18 cellular contexts compared by ENCODE assay signal in the genomic region with DNA sequence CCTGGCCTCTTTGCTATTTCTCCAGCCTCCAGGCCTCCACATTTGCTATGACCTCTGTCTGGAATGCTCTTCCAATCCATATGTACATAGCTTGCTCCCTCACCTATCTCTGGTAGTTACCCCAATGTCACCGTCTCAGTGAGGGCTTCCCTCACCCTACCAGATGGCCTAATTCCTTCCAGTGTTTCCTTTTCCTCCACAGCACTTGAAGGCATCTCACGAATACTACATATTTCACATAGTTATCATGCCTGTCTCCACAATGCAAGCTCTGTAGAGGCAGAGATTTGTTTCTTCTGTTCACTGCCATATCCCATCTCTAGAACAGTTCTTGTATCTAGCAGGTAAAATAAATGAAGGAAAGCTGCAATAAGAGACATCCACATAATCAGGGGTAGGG. TPM values are rescaled to one million over a fixed set of nuclear protein-coding genes. Genes with fewer than 3 reads are reported as not detected.
DNase-seq lines count a peak whose midpoint lies in the region; ATAC-seq and TF ChIP-seq lines count a peak whose summit lies in the region.
"Had no signal": no experiment of that assay in that cellular context is flagged by ENCODE, and none has a peak within 500 bp of the region (broad histone marks: within the 10 kb centered on the region; RNA-seq: fewer than 3 reads in every experiment).

No MANE protein-coding gene starts in this region.

- peak overlapping the region; percentile 46 for H3K27ac Mint-ChIP-seq in type B pancreatic cell

- no peaks in the 10 kb centered on the region for H3K4me1 Mint-ChIP-seq in type B pancreatic cell (ENCODE audit: unreplicated experiment)

- no peaks in the 10 kb centered on the region for H4K20me1 ChIP-seq in mammary epithelial cell (ENCODE audit: insufficient read depth, low read length)

- peak; percentile 32 to 72 for DNase-seq in T47D (ENCODE audit: low read depth in 1 of 2, low spot score in 1 of 2)
- DNase-seq in mammary epithelial cell = no peak
- peak; percentile 69 for DNase-seq in astrocyte of the hippocampus (ENCODE audit: low read depth, low spot score)
- no peak for DNase-seq in type B pancreatic cell (ENCODE audit: extremely low spot score, unreplicated experiment)
- no peak for DNase-seq in H7
- DNase-seq in middle frontal gyrus (ENCODE audit: extremely low spot score, low spot score) = no peak
- DNase-seq: activated CD4-positive, CD25-positive, alpha-beta regulatory T cell treated with anti-CD3 and anti-CD28 coated beads, Interleukin-2, amount 50 U/mL, for 72 hours; activated naive CD4-positive, alpha-beta T cell treated with Interleukin-2 at 50 U/mL for 16 hours; caudate nucleus; glutamatergic neuron; NCI-H1417 treated with DMSO at 0.1 percent for 48 hours; stimulated activated naive CD4-positive, alpha-beta T cell treated with Interleukin-2 at 50 U/mL for 16 hours; T-helper 2 cell had no signal

- WGBS in mammary epithelial cell (ENCODE audit: low coverage, missing lambda C conversion rate) = 11% methylated on average over 2 of the region's 2 CpGs

- H3K4me2 ChIP-seq in mammary epithelial cell (ENCODE audit: insufficient read depth, low read depth, low read length) = no peak overlapping the region
- H3K4me2 ChIP-seq: A549 had no signal

- in situ Hi-C loops in T47D (cut with HindIII; ENCODE audit: low pct_unique_long_range_greater_than_20kb, low sequenced_read_pairs) = no loop called here
- in situ Hi-C loops in mammary epithelial cell (cut with MboI; ENCODE audit: low sequenced_read_pairs in 2 of 2) = no loop called here

- H3K27me3 ChIP-seq in mammary epithelial cell (ENCODE audit: insufficient read depth, low read length) (no peaks in the 10 kb centered on the region), H7 (ENCODE audit: control insufficient read depth, insufficient read depth, low read length) (no peaks in the 10 kb centered on the region; the same call in 1 of the 2 replicates)

- no TSS peak for BruUV-seq in mammary epithelial cell (replicated peaks; lab: Mats Ljungman, UMichigan)

- H2AFZ ChIP-seq in mammary epithelial cell (ENCODE audit: low read depth, low read length) = no peak overlapping the region

- TF ChIP-seq CTCF in mammary epithelial cell (conservative IDR thresholded peaks at IDR 0.05 in 1 of 2, IDR thresholded peaks at IDR 0.05 in 1 of 2; ENCODE audit: extremely low read depth in 1 of 2, insufficient read depth in 1 of 2, low read depth in 1 of 2, low read length in 2 of 2) (no peak), type B pancreatic cell (conservative IDR thresholded peaks at IDR 0.05) (no peak)

- H3K4me3 ChIP-seq in mammary epithelial cell (replicated peaks in 1 of 3; ENCODE audit: insufficient read depth in 1 of 3, low read depth in 2 of 3, low read length in 3 of 3) (no peak overlapping the region), iPS-18c (ENCODE audit: insufficient read depth, low read depth, low read length) (peak overlapping the region; percentile 15; the same call in 1 of the 2 replicates), H7 (ENCODE audit: insufficient read depth, low read depth, low read length) (no peak overlapping the region)
- H3K4me3 ChIP-seq: A549, prostate gland had no signal

- dilution Hi-C loops in mammary epithelial cell (cut with HindIII; ENCODE audit: low sequenced_read_pairs) = no loop called here

- H3K9me3 Mint-ChIP-seq in type B pancreatic cell = no peaks in the 10 kb centered on the region

- no peak overlapping the region for H3K27ac ChIP-seq in mammary epithelial cell (ENCODE audit: insufficient read depth, low read depth, low read length)
- H3K27ac ChIP-seq: A549, HL-60, prostate gland had no signal

- intact Hi-C loops in mammary epithelial cell (cut with micrococcal nuclease) = no loop called here

- H3K36me3 Mint-ChIP-seq in type B pancreatic cell = no peaks in the 10 kb centered on the region

- peak overlapping the region; percentile 6 for H3K4me3 Mint-ChIP-seq in type B pancreatic cell

- H3K27me3 Mint-ChIP-seq in type B pancreatic cell = peaks cover 13% of the 10 kb centered on the region

- H3K4me1 ChIP-seq in mammary epithelial cell (ENCODE audit: insufficient read depth, low read length) = peaks cover 27% of the 10 kb centered on the region
- H3K4me1 ChIP-seq: A549, prostate gland had no signal

- no peak for ATAC-seq in GM19397 (IDR thresholded peaks at IDR 0.05; ENCODE audit: unreplicated experiment)
- ATAC-seq: A549 had no signal

- CTCF ChIA-PET in mammary epithelial cell (lab: Charles Lee; ENCODE audit: low non-redundant PET) = no interaction called here

- H3K9ac ChIP-seq in mammary epithelial cell (ENCODE audit: insufficient read depth, low read length) = no peak overlapping the region

- H3K9me3 ChIP-seq in mammary epithelial cell (replicated peaks; ENCODE audit: insufficient read depth, low read length) (no peaks in the 10 kb centered on the region), iPS-18c (ENCODE audit: control insufficient read depth, insufficient read depth, low read length) (no peaks in the 10 kb centered on the region)
- H3K9me3 ChIP-seq: A549, prostate gland had no signal

- H3K36me3 ChIP-seq in mammary epithelial cell (ENCODE audit: insufficient read depth, low read length) (no peaks in the 10 kb centered on the region), H7 (replicated peaks; ENCODE audit: control insufficient read depth, insufficient read depth, low read length) (no peaks in the 10 kb centered on the region)
- H3K36me3 ChIP-seq: prostate gland had no signal

- H3K79me2 ChIP-seq in mammary epithelial cell (ENCODE audit: insufficient read depth, low read length) = no peaks in the 10 kb centered on the region

RNA-seq across cellular contexts. Expression of a gene that starts 21.3 kb away (rescaled TPM):
- total RNA-seq in mammary epithelial cell (100 to 1,000 TPM; 357 to 921 TPM), type B pancreatic cell (ENCODE audit: low replicate concordance) (832 and 967 TPM in 2 replicates)
- polyA plus RNA-seq in mammary epithelial cell = 425 TPM
- 179 TPM for polyA minus RNA-seq in mammary epithelial cell
- total RNA-seq in H7 (2014; rRNA removed; shearing (Covaris generic)) = 602 and 610 TPM in 2 replicates

RNA-seq across cellular contexts. Expression of a gene that starts 56.8 kb away (rescaled TPM):
- total RNA-seq in mammary epithelial cell (10 to 100 TPM; 27.3 to 42.0 TPM), type B pancreatic cell (ENCODE audit: low replicate concordance) (40.1 and 43.6 TPM in 2 replicates)
- polyA plus RNA-seq in mammary epithelial cell = 14.3 TPM
- 6.7 TPM for polyA minus RNA-seq in mammary epithelial cell
- 41.2 and 41.4 TPM in 2 replicates for total RNA-seq in H7 (2014; rRNA removed; shearing (Covaris generic))

Comparison
In these comparisons a context has a peak if more than half of its experiments do, and no peak if none do; other contexts are left out.
1. DNase-seq: peak in T47D (2 of 2) and astrocyte of the hippocampus (single experiment); none in mammary epithelial cell (single experiment), type B pancreatic cell (single experiment), H7 (single experiment) and middle frontal gyrus (single experiment).